8 cellular contexts compared by ENCODE assay signal in genomic region chr7:30545766-30546165, GRCh38. TPM values are rescaled to one million over a fixed set of nuclear protein-coding genes. Genes with fewer than 3 reads are reported as not detected.
A peak's percentile ranks its signal among the peaks of the same experiment; 100 is the strongest.
DNase-seq lines count a peak whose midpoint lies in the region; ATAC-seq, FAIRE-seq and TF ChIP-seq lines count a peak whose summit lies in the region.
"Not testable (repeated sequence)": the region's sequence is repeated elsewhere in the genome, so short reads cannot be mapped to it uniquely, and the experiment has no call there.

No MANE protein-coding gene starts in this region.

- not testable (repeated sequence) for TF ChIP-seq POLR2A in K562 (conservative IDR thresholded peaks at IDR 0.05)

- not testable (repeated sequence) for H3K9ac ChIP-seq in K562 (ENCODE audit: insufficient read depth in 1 of 2, low read depth in 2 of 2, low read length in 2 of 2)

- POLR2A ChIA-PET in HEK293T (lab: Yijun Ruan, JAX), result not testable (repeated sequence)
- POLR2A ChIA-PET in OCI-LY7 (lab: Charles Lee), result interaction anchor here (0.5 to 1.8 kb wide), 8 partner anchors 13 to 610 kb away, joined by 3 to 13 read pairs (median 4); no protein-coding TSS in a partner anchor
- POLR2A ChIA-PET in K562 (lab: Yijun Ruan, JAX), result interaction anchor here (0.7 to 1.8 kb wide), 4 partner anchors 8 to 40 kb away, joined by 3 to 5 read pairs (median 3); no protein-coding TSS in a partner anchor

- TF ChIP-seq RAD21 in K562 (CRISPR knock-in tag; conservative IDR thresholded peaks at IDR 0.05 in 1 of 2, IDR thresholded peaks at IDR 0.05 in 1 of 2), result not testable (repeated sequence)

- peak overlapping the region; percentile 4 for H3K27ac Mint-ChIP-seq in glutamatergic neuron (ENCODE audit: unreplicated experiment)
- H3K27ac Mint-ChIP-seq in mesothelial cell of epicardium, result peak overlapping the region; percentile 55
- H3K27ac Mint-ChIP-seq in type B pancreatic cell, result peak overlapping the region; percentile 49

- not testable (repeated sequence) for FAIRE-seq in K562 (lab: Jason Lieb, UNC)

- H3K4me2 ChIP-seq in OCI-LY7 (ENCODE audit: low read length), result peak overlapping the region; percentile 60
- not testable (repeated sequence) for H3K4me2 ChIP-seq in K562 (ENCODE audit: insufficient read depth, low read length)

- H3K27ac ChIP-seq in OCI-LY7 (ENCODE audit: low read depth, low read length, poor library complexity, severe bottlenecking), result peak overlapping the region; percentile 68
- H3K27ac ChIP-seq in K562 (ENCODE audit: extremely low read depth, low read depth, low read length), result not testable (repeated sequence)

- in situ Hi-C loops in K562 (cut with MboI), result not testable (repeated sequence)

- not testable (repeated sequence) for TF ChIP-seq EP300 in K562 (IDR thresholded peaks at IDR 0.05; ENCODE audit: low read length)

- not testable (repeated sequence) for ATAC-seq in K562

- H3K4me3 Mint-ChIP-seq in glutamatergic neuron (ENCODE audit: unreplicated experiment); mesothelial cell of epicardium; type B pancreatic cell: not testable (repeated sequence)

- peaks cover 21% of the 10 kb centered on the region for H3K4me1 Mint-ChIP-seq in glutamatergic neuron (ENCODE audit: low read depth, unreplicated experiment)
- H3K4me1 Mint-ChIP-seq in mesothelial cell of epicardium, result peaks cover 54% of the 10 kb centered on the region
- peaks cover 38% of the 10 kb centered on the region for H3K4me1 Mint-ChIP-seq in type B pancreatic cell (ENCODE audit: unreplicated experiment)

- not testable (repeated sequence) for H3K27me3 Mint-ChIP-seq in glutamatergic neuron (ENCODE audit: unreplicated experiment); mesothelial cell of epicardium (ENCODE audit: low read depth); type B pancreatic cell

- not testable (repeated sequence) for H3K9me3 ChIP-seq in OCI-LY7 (ENCODE audit: low read length); K562 (replicated peaks; ENCODE audit: control insufficient read depth, insufficient read depth, low read depth, low read length)

- not testable (repeated sequence) for H3K79me2 ChIP-seq in OCI-LY7 (ENCODE audit: insufficient read depth, low read depth, low read length); K562 (ENCODE audit: control insufficient read depth, insufficient read depth, low read length)

- peak; percentile 60 for DNase-seq in AG10803 (ENCODE audit: low read depth)
- DNase-seq in HEK293T (ENCODE audit: extremely low spot score); OCI-LY7 (ENCODE audit: low spot score); K562 (ENCODE audit: extremely low read depth in 1 of 4, low spot score in 3 of 4); glutamatergic neuron; mesothelial cell of epicardium (ENCODE audit: low spot score in 2 of 2, unreplicated experiment in 2 of 2); type B pancreatic cell (ENCODE audit: extremely low spot score, unreplicated experiment): not testable (repeated sequence)
- peak; percentile 47 for DNase-seq in fibroblast of mammary gland (ENCODE audit: low read depth)

- H3K4me3 ChIP-seq in AG10803 (ENCODE audit: low read length); OCI-LY7 (ENCODE audit: low read depth, low read length, poor library complexity, severe bottlenecking); K562; fibroblast of mammary gland (ENCODE audit: control insufficient read depth, low read depth, low read length): not testable (repeated sequence)

- not testable (repeated sequence) for H2AFZ ChIP-seq in OCI-LY7 (ENCODE audit: low read length); K562 (ENCODE audit: low read depth, low read length)

- not testable (repeated sequence) for H4K20me1 ChIP-seq in OCI-LY7 (ENCODE audit: insufficient read depth, low read length); K562 (replicated peaks; ENCODE audit: control insufficient read depth, insufficient read depth, low read length)

- not testable (repeated sequence) for TF ChIP-seq CTCF in AG10803 (conservative IDR thresholded peaks at IDR 0.05; ENCODE audit: low read length); OCI-LY7 (conservative IDR thresholded peaks at IDR 0.05; ENCODE audit: low read length); K562 (IDR thresholded peaks at IDR 0.05 in 2 of 3, conservative IDR thresholded peaks at IDR 0.05 in 1 of 3; ENCODE audit: insufficient read depth in 2 of 3, low read depth in 1 of 3, low read length in 3 of 3); fibroblast of mammary gland (conservative IDR thresholded peaks at IDR 0.05; ENCODE audit: control insufficient read depth, insufficient read depth, low read depth, low read length); glutamatergic neuron (IDR thresholded peaks at IDR 0.05; ENCODE audit: partially characterized antibody, unreplicated experiment); mesothelial cell of epicardium (IDR thresholded peaks at IDR 0.05; ENCODE audit: unreplicated experiment); type B pancreatic cell (conservative IDR thresholded peaks at IDR 0.05)

- H3K9me2 ChIP-seq in OCI-LY7 (ENCODE audit: insufficient read depth, low read length), result not testable (repeated sequence)

- not testable (repeated sequence) for BruUV-seq in OCI-LY7 (replicated peaks; lab: Mats Ljungman, UMichigan); K562 (replicated peaks; lab: Mats Ljungman, UMichigan)

- not testable (repeated sequence) for H3K27me3 ChIP-seq in K562 (ENCODE audit: control insufficient read depth in 2 of 2, insufficient read depth in 2 of 2, low read length in 2 of 2)

- WGBS in K562 (ENCODE audit: insufficient coverage, low coverage, missing lambda C conversion rate), result 0% methylated on average over 2 of the region's 2 CpGs

- H3K4me1 ChIP-seq in OCI-LY7 (ENCODE audit: insufficient read depth, low read length, poor library complexity, severe bottlenecking), result peaks cover 39% of the 10 kb centered on the region
- H3K4me1 ChIP-seq in K562 (replicated peaks in 1 of 2; ENCODE audit: control insufficient read depth in 2 of 2, insufficient read depth in 2 of 2, low read length in 2 of 2), result peaks cover 0 to 10% of the 10 kb centered on the region in 2 experiments; a peak in 2 of 5 replicates

- intact Hi-C loops in OCI-LY7 (cut with micrococcal nuclease; ENCODE audit: unreplicated experiment) (loop anchor here (5.0 kb wide), 2 partner anchors 33 to 197 kb away; no protein-coding TSS in a partner anchor), K562 (cut with micrococcal nuclease) (loop anchor here (5.0 kb wide), 1 partner anchor 33 kb away; no protein-coding TSS in a partner anchor)

- H3K36me3 ChIP-seq in OCI-LY7 (ENCODE audit: insufficient read depth, low read length); K562 (ENCODE audit: control insufficient read depth, insufficient read depth, low read length): not testable (repeated sequence)

- not testable (repeated sequence) for H3K9me3 Mint-ChIP-seq in glutamatergic neuron (ENCODE audit: unreplicated experiment); mesothelial cell of epicardium
- peaks cover 12% of the 10 kb centered on the region for H3K9me3 Mint-ChIP-seq in type B pancreatic cell

- not testable (repeated sequence) for H3K36me3 Mint-ChIP-seq in glutamatergic neuron (ENCODE audit: unreplicated experiment)
- H3K36me3 Mint-ChIP-seq in mesothelial cell of epicardium, result peaks cover 15% of the 10 kb centered on the region
- H3K36me3 Mint-ChIP-seq in type B pancreatic cell, result peaks cover 12% of the 10 kb centered on the region

- CTCF ChIA-PET in HEK293T (lab: Yijun Ruan, JAX), result interaction anchor here (0.7 kb wide), 1 partner anchor 19 kb away, joined by 3 read pairs; no protein-coding TSS in a partner anchor
- CTCF ChIA-PET in OCI-LY7 (lab: Charles Lee; ENCODE audit: unreplicated experiment), result interaction anchor here (0.9 to 1.1 kb wide), 2 partner anchors 35 to 267 kb away, joined by 3 to 4 read pairs; no protein-coding TSS in a partner anchor
- CTCF ChIA-PET in K562 (lab: Yijun Ruan, JAX; ENCODE audit: low intra/inter-chr PET ratio), result not testable (repeated sequence)

- H3K9me1 ChIP-seq in K562 (ENCODE audit: control insufficient read depth, insufficient read depth, low read length), result not testable (repeated sequence)

RNA-seq across cellular contexts. Expression of gene GGCT, which starts 41.1 kb away (rescaled TPM):
- 70.3 and 81.7 TPM in 2 replicates for total RNA-seq in OCI-LY7 (2014; rRNA removed; shearing (Covaris generic))
- total RNA-seq in OCI-LY7 (2022) (81.3 and 84.5 TPM in 2 replicates), K562 (2014; rRNA removed) (109 and 110 TPM in 2 replicates), K562 (2014; rRNA removed; fragmentation: Illumina TruSeq; extraction: Trizol) (157 and 168 TPM in 2 replicates), K562 (2015; rRNA removed; fragmentation: Illumina TruSeq; extraction: Trizol) (119 and 136 TPM in 2 replicates), K562 (2021) (97.1 and 98.3 TPM in 2 replicates), glutamatergic neuron (ENCODE audit: unreplicated experiment) (25.0 TPM), mesothelial cell of epicardium (36.5 to 37.5 TPM (median 36.6 TPM) in 3 replicates), type B pancreatic cell (ENCODE audit: low replicate concordance) (72.6 and 105 TPM in 2 replicates)
- 9.2 and 19.4 TPM in 2 replicates for total RNA-seq in K562 (2011; cell fraction: chromatin; rRNA removed; ENCODE audit: low replicate concordance)
- total RNA-seq in K562 (2011; cell fraction: nucleolus; rRNA removed), result 9.2 and 13.2 TPM in 2 replicates
- 15.5 and 27.6 TPM in 2 replicates for total RNA-seq in K562 (2011; cell fraction: nucleoplasm; rRNA removed)
- polyA plus RNA-seq in K562 (2011; rRNA removed) (58.6 and 79.0 TPM in 2 replicates), K562 (2014; fragmentation: Illumina TruSeq; extraction: Trizol) (127 and 133 TPM in 2 replicates), K562 (2014; fragmentation: Nextera tagmentation; extraction: Ambion mirVana) (100 to 1,000 TPM; 285 to 349 TPM), K562 (2014; rRNA removed) (174 and 176 TPM in 2 replicates)
- polyA plus RNA-seq in K562 (2011; cell fraction: cytosol; rRNA removed), result 36.9 and 38.3 TPM in 2 replicates
- 25.2 and 29.3 TPM in 2 replicates for polyA plus RNA-seq in K562 (2011; cell fraction: nucleus; rRNA removed)
- polyA plus RNA-seq in K562 (2012), result 111 and 128 TPM in 2 replicates
- 15.7 and 17.3 TPM in 2 replicates for polyA minus RNA-seq in K562 (2011; rRNA and poly(A)+ RNA removed)
- 9.3 and 13.7 TPM in 2 replicates for polyA minus RNA-seq in K562 (2011; cell fraction: cytosol; rRNA and poly(A)+ RNA removed)
- 11.4 and 12.6 TPM in 2 replicates for polyA minus RNA-seq in K562 (2011; cell fraction: nucleus; rRNA and poly(A)+ RNA removed)

RNA-seq across cellular contexts. Expression of gene GARS1, which starts 48.9 kb away (rescaled TPM):
- total RNA-seq in OCI-LY7 (2014; rRNA removed; shearing (Covaris generic)), result 161 and 178 TPM in 2 replicates
- 355 and 375 TPM in 2 replicates for total RNA-seq in OCI-LY7 (2022)
- total RNA-seq in K562 (2011; cell fraction: chromatin; rRNA removed; ENCODE audit: low replicate concordance), result 222 and 446 TPM in 2 replicates
- total RNA-seq in K562 (2011; cell fraction: nucleolus; rRNA removed), result 158 and 190 TPM in 2 replicates
- 225 and 258 TPM in 2 replicates for total RNA-seq in K562 (2011; cell fraction: nucleoplasm; rRNA removed)
- 142 and 196 TPM in 2 replicates for total RNA-seq in K562 (2014; rRNA removed)
- total RNA-seq in K562 (2014; rRNA removed; fragmentation: Illumina TruSeq; extraction: Trizol), result 272 and 300 TPM in 2 replicates
- 147 TPM in 2 replicates for total RNA-seq in K562 (2015; rRNA removed; fragmentation: Illumina TruSeq; extraction: Trizol)
- 270 and 312 TPM in 2 replicates for total RNA-seq in K562 (2021)
- polyA plus RNA-seq in K562 (2011; rRNA removed), result 391 and 636 TPM in 2 replicates
- 349 and 578 TPM in 2 replicates for polyA plus RNA-seq in K562 (2011; cell fraction: cytosol; rRNA removed)
- polyA plus RNA-seq in K562 (2011; cell fraction: nucleus; rRNA removed), result 440 and 547 TPM in 2 replicates
- polyA plus RNA-seq in K562 (2012), result 138 and 517 TPM in 2 replicates
- polyA plus RNA-seq in K562 (2014; fragmentation: Illumina TruSeq; extraction: Trizol), result 650 and 769 TPM in 2 replicates
- polyA plus RNA-seq in K562 (2014; fragmentation: Nextera tagmentation; extraction: Ambion mirVana), result 100 to 1,000 TPM; 205 to 227 TPM
- polyA plus RNA-seq in K562 (2014; rRNA removed), result 234 and 319 TPM in 2 replicates
- polyA minus RNA-seq in K562 (2011; rRNA and poly(A)+ RNA removed), result 421 and 586 TPM in 2 replicates
- 264 and 340 TPM in 2 replicates for polyA minus RNA-seq in K562 (2011; cell fraction: cytosol; rRNA and poly(A)+ RNA removed)
- polyA minus RNA-seq in K562 (2011; cell fraction: nucleus; rRNA and poly(A)+ RNA removed), result 178 and 266 TPM in 2 replicates
- total RNA-seq in glutamatergic neuron (ENCODE audit: unreplicated experiment), result 511 TPM
- total RNA-seq in mesothelial cell of epicardium, result 87.5 to 92.2 TPM (median 90.3 TPM) in 3 replicates
- 111 and 157 TPM in 2 replicates for total RNA-seq in type B pancreatic cell (ENCODE audit: low replicate concordance)

Comparison
In these comparisons a context has a peak if more than half of its experiments do, and no peak if none do; other contexts are left out.
1. H3K27ac Mint-ChIP-seq: peak in every context shown above with its lines; median percentile 55 in mesothelial cell of epicardium; 49 in type B pancreatic cell; 4 in glutamatergic neuron.